28 cellular contexts compared by ENCODE assay signal in the genomic region with DNA sequence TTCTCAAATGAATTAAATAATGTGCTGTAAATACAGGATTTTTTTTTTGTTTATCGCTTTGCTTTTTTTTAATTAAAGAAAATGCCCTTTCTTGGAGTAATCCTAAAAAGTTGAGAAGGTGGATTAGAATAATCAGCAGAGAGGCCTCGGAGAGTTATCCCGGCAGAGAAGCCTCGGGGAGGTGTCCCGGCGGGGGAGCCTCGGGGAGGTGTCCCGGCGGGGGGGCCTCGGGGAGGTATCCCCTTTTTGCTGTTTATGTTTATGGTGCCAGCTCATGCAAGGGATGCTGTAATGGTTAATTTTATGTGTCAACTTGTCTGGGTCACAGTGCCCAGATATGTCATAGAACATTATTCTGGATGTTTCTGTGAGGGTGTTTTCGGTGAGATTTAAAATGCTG.
"Had no signal": no experiment of that assay in that cellular context is flagged by ENCODE, and none has a peak within 500 bp of the region (broad histone marks: within the 10 kb centered on the region; RNA-seq: fewer than 3 reads in every experiment).

No MANE protein-coding gene starts in this region.

- H3K9ac ChIP-seq: parathyroid adenoma had no signal

- DNase-seq: heart right ventricle; kidney; left colon; left lung; lower lobe of right lung; mammary epithelial cell; midbrain; mucosa of descending colon; naive thymus-derived CD8-positive, alpha-beta T cell; occipital lobe; psoas muscle; right lobe of liver; stimulated activated CD4-positive, alpha-beta T cell treated with anti-CD3 and anti-CD28 coated beads, Interleukin-12 subunit alpha, Interleukin-12 subunit beta, amount 100 ng/mL, for 4 hours; stimulated activated CD4-positive, alpha-beta T cell treated with anti-CD3 and anti-CD28 coated beads, Interleukin-15, amount 100 ng/mL, for 24 hours; stimulated activated CD4-positive, alpha-beta T cell treated with anti-CD3 and anti-CD28 coated beads, Interleukin-2, amount 100 ng/mL, for 24 hours; stimulated activated CD4-positive, alpha-beta T cell treated with anti-CD3 and anti-CD28 coated beads, Interleukin-4, amount 100 ng/mL, for 1 hour; stimulated activated naive B cell treated with anti-CD40 and anti-IgM and Interleukin-4, amounts not matched to agents 10 μg/mL and 1 μg/mL and 100 μg/mL, for 72 hours; stimulated activated naive CD8-positive, alpha-beta T cell treated with anti-CD3 and anti-CD28 coated beads, Interleukin-15, Interleukin-2, amounts not matched to agents 100 U/mL and 50 U/mL, for 24 hours; stomach; testis; thyroid gland; transverse colon had no signal

- H3K27ac ChIP-seq: hepatocyte, left lung, lower lobe of right lung, parathyroid adenoma, right lobe of liver, testis, thyroid gland, vagina had no signal

- H3K4me2 ChIP-seq: hepatocyte had no signal

- ATAC-seq: heart right ventricle; left colon; left lung; lower lobe of right lung; mucosa of descending colon; naive thymus-derived CD8-positive, alpha-beta T cell; psoas muscle; right lobe of liver; stimulated activated naive B cell treated with anti-CD40 and anti-IgM and Interleukin-4, amounts not matched to agents 10 μg/mL and 1 μg/mL and 100 μg/mL, for 72 hours; stimulated activated naive CD8-positive, alpha-beta T cell treated with anti-CD3 and anti-CD28 coated beads, Interleukin-15, Interleukin-2, amounts not matched to agents 100 U/mL and 50 U/mL, for 24 hours had no signal

- H3K4me3 Mint-ChIP-seq: naive thymus-derived CD8-positive, alpha-beta T cell; nephron; neural crest cell; stimulated activated naive B cell treated with anti-CD40 and anti-IgM and Interleukin-4, amounts not matched to agents 10 μg/mL and 1 μg/mL and 100 μg/mL, for 72 hours had no signal

- H3K27me3 ChIP-seq: heart right ventricle, hepatocyte, left lung, right lobe of liver, stomach, testis, thyroid gland, transverse colon, upper lobe of left lung, vagina had no signal

- H3K9me3 ChIP-seq: heart right ventricle, left lung, lower lobe of right lung, mucosa of descending colon, psoas muscle, right lobe of liver, stomach, testis, thyroid gland, transverse colon, upper lobe of left lung, vagina had no signal

- H3K4me1 Mint-ChIP-seq: neural crest cell had no signal

- H3K9me3 Mint-ChIP-seq: naive thymus-derived CD8-positive, alpha-beta T cell; nephron; neural crest cell; stimulated activated naive B cell treated with anti-CD40 and anti-IgM and Interleukin-4, amounts not matched to agents 10 μg/mL and 1 μg/mL and 100 μg/mL, for 72 hours had no signal

- H3K4me1 ChIP-seq: testis had no signal

- H3K27me3 Mint-ChIP-seq: naive thymus-derived CD8-positive, alpha-beta T cell; stimulated activated naive B cell treated with anti-CD40 and anti-IgM and Interleukin-4, amounts not matched to agents 10 μg/mL and 1 μg/mL and 100 μg/mL, for 72 hours had no signal

- H3K79me2 ChIP-seq: hepatocyte, parathyroid adenoma had no signal

- H3K4me3 ChIP-seq: heart right ventricle, hepatocyte, left lung, lower lobe of right lung, mucosa of descending colon, psoas muscle, right lobe of liver, stomach, testis, thyroid gland, transverse colon, upper lobe of left lung, vagina had no signal

- H3K36me3 ChIP-seq: heart right ventricle, left lung, lower lobe of right lung, right lobe of liver, stomach, thyroid gland, transverse colon, upper lobe of left lung, vagina had no signal

- H3K27ac Mint-ChIP-seq: nephron; stimulated activated naive B cell treated with anti-CD40 and anti-IgM and Interleukin-4, amounts not matched to agents 10 μg/mL and 1 μg/mL and 100 μg/mL, for 72 hours had no signal

- H3K36me3 Mint-ChIP-seq: naive thymus-derived CD8-positive, alpha-beta T cell; stimulated activated naive B cell treated with anti-CD40 and anti-IgM and Interleukin-4, amounts not matched to agents 10 μg/mL and 1 μg/mL and 100 μg/mL, for 72 hours had no signal

- H2AFZ ChIP-seq: hepatocyte had no signal
